8 cellular contexts compared by ENCODE assay signal in genomic region chr21:33916200-33916567, GRCh38. TPM values are rescaled to one million over a fixed set of nuclear protein-coding genes. Genes with fewer than 3 reads are reported as not detected.
DNase-seq lines count a peak whose midpoint lies in the region; ATAC-seq, FAIRE-seq and TF ChIP-seq lines count a peak whose summit lies in the region.

No MANE protein-coding gene starts in this region.

- no peaks in the 10 kb centered on the region for H3K9me3 ChIP-seq in MG63
- no peaks in the 10 kb centered on the region for H3K9me3 ChIP-seq in endothelial cell of umbilical vein (replicated peaks; ENCODE audit: control insufficient read depth, insufficient read depth, low read length)
- H3K9me3 ChIP-seq in ovary: no peaks in the 10 kb centered on the region

- no peaks in the 10 kb centered on the region for H3K27me3 ChIP-seq in GM06990 (replicated peaks; ENCODE audit: control insufficient read depth, insufficient read depth, low read length)
- H3K27me3 ChIP-seq in MG63: no peaks in the 10 kb centered on the region
- no peaks in the 10 kb centered on the region for H3K27me3 ChIP-seq in endothelial cell of umbilical vein (ENCODE audit: control insufficient read depth in 2 of 2, insufficient read depth in 2 of 2, low read length in 2 of 2)
- H3K27me3 ChIP-seq in ovary: no peaks in the 10 kb centered on the region

- H3K79me2 ChIP-seq in endothelial cell of umbilical vein (ENCODE audit: control insufficient read depth, insufficient read depth, low read length): peaks cover 24% of the 10 kb centered on the region

- H4K20me1 ChIP-seq in endothelial cell of umbilical vein (replicated peaks; ENCODE audit: control insufficient read depth, extremely low read depth, insufficient read depth, low read length): no peaks in the 10 kb centered on the region

- BruUV-seq in endothelial cell of umbilical vein (replicated peaks; lab: Mats Ljungman, UMichigan): no TSS peak

- no peak for TF ChIP-seq EP300 in ovary (IDR thresholded peaks at IDR 0.05)

- no peak for DNase-seq in GM06990 (ENCODE audit: extremely low read depth, insufficient read length)
- DNase-seq in MG63: no peak
- DNase-seq in endothelial cell of umbilical vein (ENCODE audit: low read depth, low spot score): no peak
- no peak for DNase-seq in ovary
- no peak for DNase-seq in GM10266 (ENCODE audit: extremely low spot score)
- no peak for DNase-seq in GM12892 (ENCODE audit: insufficient read length)
- no peak for DNase-seq in GM03348 (ENCODE audit: low spot score)

- intact Hi-C loops in endothelial cell of umbilical vein (cut with micrococcal nuclease): loop anchor here (2.0 kb wide), 1 partner anchor 157 kb away; the partner anchor contains the start of genes MRPS6 and SLC5A3
- intact Hi-C loops in ovary (cut with DNase I): loop anchor here in 1 of 4 donors (10.0 kb wide), 1 partner anchor 699 kb away; the partner anchor contains the start of gene RCAN1

- peak overlapping the region; percentile 14 for H3K9ac ChIP-seq in endothelial cell of umbilical vein (replicated peaks; ENCODE audit: extremely low read depth, insufficient read depth, low read length)

- 46 to 52% (median 50%) methylated on average over 5 of the region's 5 CpGs for WGBS in ovary, 3 donors

- CTCF ChIA-PET in endothelial cell of umbilical vein (lab: Charles Lee): no interaction called here

- H2AFZ ChIP-seq in endothelial cell of umbilical vein (ENCODE audit: low read depth, low read length): peak overlapping the region; percentile 70

- POLR2A ChIA-PET in endothelial cell of umbilical vein (lab: Charles Lee): no interaction called here

- peak overlapping the region; percentile 58 for H3K4me3 ChIP-seq in GM06990 (replicated peaks; ENCODE audit: low read depth, low read length)
- peak overlapping the region; percentile 86 for H3K4me3 ChIP-seq in MG63
- peak overlapping the region in 2 of 3 experiments; percentile 17 to 83 for H3K4me3 ChIP-seq in endothelial cell of umbilical vein (replicated peaks in 1 of 3; ENCODE audit: insufficient read depth in 1 of 3, low read depth in 1 of 3, low read length in 3 of 3)
- H3K4me3 ChIP-seq in ovary: peak overlapping the region; percentile 92

- no peak for FAIRE-seq in endothelial cell of umbilical vein (lab: Jason Lieb, UNC)
- FAIRE-seq in GM12892 (lab: Jason Lieb, UNC): no peak

- H3K36me3 ChIP-seq in GM06990 (ENCODE audit: control insufficient read depth, insufficient read depth, low read length) (peaks cover 2% of the 10 kb centered on the region; the same call in 1 of the 2 replicates), MG63 (peaks cover 21% of the 10 kb centered on the region), endothelial cell of umbilical vein (ENCODE audit: control insufficient read depth in 2 of 2, extremely low read depth in 1 of 2, insufficient read depth in 2 of 2, low read length in 2 of 2) (peaks cover 0 to 3% of the 10 kb centered on the region in 2 experiments), ovary (no peaks in the 10 kb centered on the region)

- peaks cover 13% of the 10 kb centered on the region for H3K4me1 ChIP-seq in endothelial cell of umbilical vein (ENCODE audit: control insufficient read depth, extremely low read depth, insufficient read depth, low read length)
- peaks cover 5% of the 10 kb centered on the region for H3K4me1 ChIP-seq in ovary (ENCODE audit: insufficient read depth)

- H3K9me1 ChIP-seq in endothelial cell of umbilical vein (replicated peaks; ENCODE audit: control insufficient read depth, extremely low read depth, insufficient read depth, low read length): no peaks in the 10 kb centered on the region

- dilution Hi-C loops in endothelial cell of umbilical vein (cut with MboI; ENCODE audit: extremely low pct_ligation_motif_present, low sequenced_read_pairs): no loop called here

- H3K27ac ChIP-seq in endothelial cell of umbilical vein (ENCODE audit: insufficient read depth, low read depth, low read length): no peak overlapping the region
- no peak overlapping the region for H3K27ac ChIP-seq in ovary

- no peak for ATAC-seq in GM18517 (IDR thresholded peaks at IDR 0.05; ENCODE audit: unreplicated experiment)

- peak overlapping the region; percentile 81 for H3K4me2 ChIP-seq in endothelial cell of umbilical vein (ENCODE audit: insufficient read depth, low read length)

- TF ChIP-seq CTCF in GM06990 (IDR thresholded peaks at IDR 0.05; ENCODE audit: insufficient read depth, low read length, poor library complexity, severe bottlenecking) (no peak), endothelial cell of umbilical vein (IDR thresholded peaks at IDR 0.05; ENCODE audit: extremely low read depth in 1 of 2, insufficient read depth in 1 of 2, low read depth in 1 of 2, low read length in 2 of 2) (no peak), ovary (IDR thresholded peaks at IDR 0.05) (no peak), GM10266 (IDR thresholded peaks at IDR 0.05; ENCODE audit: control insufficient read depth, insufficient read depth, low read depth, missing control alignments) (no peak)

- TF ChIP-seq POLR2A in endothelial cell of umbilical vein (IDR thresholded peaks at IDR 0.05; ENCODE audit: low read depth, low read length) (no peak), ovary (IDR thresholded peaks at IDR 0.05) (no peak), GM12892 (IDR thresholded peaks at IDR 0.05; ENCODE audit: low read depth, low read length) (no peak)

TF ChIP-seq in endothelial cell of umbilical vein, 7 proteins besides CTCF, POLR2A, EP300 and RAD21:
- TF ChIP-seq GATA2 (IDR thresholded peaks at IDR 0.05; ENCODE audit: insufficient read depth, insufficient read length, low read depth, low read length) (no peak), MYC (IDR thresholded peaks at IDR 0.05; ENCODE audit: low read depth, low read length) (no peak), JUN (IDR thresholded peaks at IDR 0.05; ENCODE audit: borderline replicate concordance, insufficient read depth, insufficient read length, low read depth) (no peak)
TF ChIP-seq in endothelial cell of umbilical vein: peak in this region for 0.

RNA-seq across cellular contexts. Expression of gene ATP5PO, which starts 0.6 kb away (rescaled TPM):
- total RNA-seq in MG63 (2014; rRNA removed; shearing (Covaris generic); ENCODE audit: low replicate concordance): 210 and 538 TPM in 2 replicates
- total RNA-seq in endothelial cell of umbilical vein (187 and 190 TPM in 2 replicates), ovary (100 to 1,000 TPM; 144 to 221 (median 169) TPM)
- polyA plus RNA-seq in endothelial cell of umbilical vein (126 and 207 TPM in 2 replicates), ovary (100 to 1,000 TPM; 252 to 283 TPM)
- polyA plus RNA-seq in endothelial cell of umbilical vein (2011; cell fraction: cytosol; rRNA removed): 287 and 323 TPM in 2 replicates
- 99.2 and 106 TPM in 2 replicates for polyA plus RNA-seq in endothelial cell of umbilical vein (2011; cell fraction: nucleus; rRNA removed)
- polyA plus RNA-seq in endothelial cell of umbilical vein (2012): 254 and 279 TPM in 2 replicates
- polyA minus RNA-seq in endothelial cell of umbilical vein: 69.4 and 79.5 TPM in 2 replicates
- polyA minus RNA-seq in endothelial cell of umbilical vein (2011; cell fraction: cytosol; rRNA and poly(A)+ RNA removed): 70.8 TPM
- 25.3 and 29.9 TPM in 2 replicates for polyA minus RNA-seq in endothelial cell of umbilical vein (2011; cell fraction: nucleus; rRNA and poly(A)+ RNA removed)
- polyA plus RNA-seq in GM12892 (2012; ENCODE audit: missing spikeins): 388 TPM
